Comparison of ENCODE assay signal across 12 cellular contexts in the genomic region with DNA sequence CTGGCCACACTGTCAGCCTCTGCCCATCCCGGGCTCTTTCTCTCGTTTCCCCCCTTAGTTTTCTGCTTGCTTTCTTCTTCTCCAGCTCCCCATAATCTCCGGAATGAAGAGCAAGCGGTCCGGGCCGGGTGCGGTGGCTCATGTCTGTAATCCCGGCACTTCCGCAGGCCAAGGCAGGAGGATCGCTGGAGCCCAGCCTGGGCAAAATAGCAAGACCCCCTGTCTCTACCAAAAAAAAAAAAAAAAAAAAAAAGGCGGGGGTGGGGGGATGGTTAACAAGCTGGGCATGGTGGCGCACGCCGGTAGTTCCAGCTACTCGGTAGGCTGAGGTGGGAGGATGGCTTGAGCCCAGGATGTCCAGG. TPM values are rescaled to one million over a fixed set of nuclear protein-coding genes. Genes with fewer than 3 reads are reported as not detected.
DNase-seq lines count a peak whose midpoint lies in the region; ATAC-seq, FAIRE-seq and TF ChIP-seq lines count a peak whose summit lies in the region.
"Had no signal": no experiment of that assay in that cellular context is flagged by ENCODE, and none has a peak within 500 bp of the region (broad histone marks: within the 10 kb centered on the region; RNA-seq: fewer than 3 reads in every experiment).

No MANE protein-coding gene starts in this region.

- H2BK120ac ChIP-seq in neuronal stem cell (ENCODE audit: low read depth, low read length): no peak overlapping the region

- TF ChIP-seq EP300 in K562 (IDR thresholded peaks at IDR 0.05; ENCODE audit: low read length): no peak

- H2BK15ac ChIP-seq in neuronal stem cell (ENCODE audit: low read length): peak overlapping the region; percentile 14

- H3K23ac ChIP-seq in neuronal stem cell (ENCODE audit: low read depth, low read length, poor library complexity): no peak overlapping the region

- no peak overlapping the region for H3K18ac ChIP-seq in neuronal stem cell (ENCODE audit: low read length)

- H3K27ac ChIP-seq in ACC112 (ENCODE audit: low read depth, low read length) (no peak overlapping the region), K562 (ENCODE audit: extremely low read depth, low read depth, low read length) (no peak overlapping the region), neuronal stem cell (replicated peaks; ENCODE audit: low read length) (no peak overlapping the region)

- H3K79me2 ChIP-seq in ACC112 (ENCODE audit: control insufficient read depth, insufficient read depth, low read length, unreplicated experiment) (no peaks in the 10 kb centered on the region), K562 (ENCODE audit: control insufficient read depth, insufficient read depth, low read length) (no peaks in the 10 kb centered on the region)

- no peak overlapping the region for H2BK12ac ChIP-seq in neuronal stem cell (ENCODE audit: low read length)

- H2BK5ac ChIP-seq in neuronal stem cell (ENCODE audit: low read length): no peak overlapping the region

- TF ChIP-seq RAD21 in K562 (CRISPR knock-in tag; conservative IDR thresholded peaks at IDR 0.05 in 1 of 2, IDR thresholded peaks at IDR 0.05 in 1 of 2): no peak

- POLR2A ChIA-PET in K562 (lab: Yijun Ruan, JAX): interaction anchor here (0.7 kb wide), 1 partner anchor 69 kb away, joined by 3 read pairs; no protein-coding TSS in a partner anchor

- intact Hi-C loops in K562 (cut with micrococcal nuclease): loop anchor here (10.0 kb wide), 1 partner anchor 81 kb away; no protein-coding TSS in a partner anchor
- intact Hi-C loops in left ventricle myocardium superior (cut with micrococcal nuclease): loop anchor here (5.0 kb wide), 1 partner anchor 37 kb away; no protein-coding TSS in a partner anchor

- ATAC-seq in K562 (peak; percentile 15), left ventricle myocardium superior (peak; percentile 1), HG03196 (IDR thresholded peaks at IDR 0.05; ENCODE audit: unreplicated experiment) (no peak), HG03442 (IDR thresholded peaks at IDR 0.05; ENCODE audit: unreplicated experiment) (no peak)
- ATAC-seq: stimulated activated naive CD8-positive, alpha-beta T cell treated with anti-CD3 and anti-CD28 coated beads, Interleukin-15, amount 100 ng/mL, for 72 hours had no signal

- no peaks in the 10 kb centered on the region for H3K9me1 ChIP-seq in K562 (ENCODE audit: control insufficient read depth, insufficient read depth, low read length)

- H3K79me1 ChIP-seq in neuronal stem cell (ENCODE audit: low read depth, low read length): no peaks in the 10 kb centered on the region

- no peak overlapping the region for H3K14ac ChIP-seq in neuronal stem cell (ENCODE audit: low read length)

- BruUV-seq in K562 (replicated peaks; lab: Mats Ljungman, UMichigan): no TSS peak

- H3K4me2 ChIP-seq in K562 (ENCODE audit: insufficient read depth, low read length): 0 out of 2 replicates have a peak overlapping the region, but pooled peaks have one; percentile 61
- H3K4me2 ChIP-seq in neuronal stem cell (ENCODE audit: insufficient read depth, low read length, poor library complexity, severe bottlenecking): peak overlapping the region; percentile 66

- no peaks in the 10 kb centered on the region for H3K27me3 ChIP-seq in ACC112 (ENCODE audit: insufficient read depth, low read length)
- H3K27me3 ChIP-seq in K562 (ENCODE audit: control insufficient read depth in 2 of 2, insufficient read depth in 2 of 2, low read length in 2 of 2): no peaks in the 10 kb centered on the region
- H3K27me3 ChIP-seq in neuronal stem cell (ENCODE audit: control insufficient read depth in 3 of 3, insufficient read depth in 3 of 3, low read depth in 1 of 3, low read length in 3 of 3): peaks cover 0 to 27% (median 7%) of the 10 kb centered on the region in 3 experiments
- H3K27me3 ChIP-seq: ovary had no signal

- H3K4me1 ChIP-seq in ACC112 (ENCODE audit: control insufficient read depth, insufficient read depth, low read length, unreplicated experiment) (peaks cover 14% of the 10 kb centered on the region), K562 (replicated peaks in 1 of 2; ENCODE audit: control insufficient read depth in 2 of 2, insufficient read depth in 2 of 2, low read length in 2 of 2) (peaks cover 49 to 54% of the 10 kb centered on the region in 2 experiments), neuronal stem cell (ENCODE audit: control insufficient read depth in 2 of 2, insufficient read depth in 1 of 2, low read depth in 1 of 2, low read length in 2 of 2) (peaks cover 30 to 41% of the 10 kb centered on the region in 2 donors)

- no peak overlapping the region for H4K91ac ChIP-seq in neuronal stem cell (ENCODE audit: low read depth, low read length, poor library complexity)

- no peak for FAIRE-seq in K562 (lab: Jason Lieb, UNC)
- FAIRE-seq: islet of Langerhans had no signal

- H3K9ac ChIP-seq in K562 (ENCODE audit: insufficient read depth in 1 of 2, low read depth in 2 of 2, low read length in 2 of 2) (peak overlapping the region in 1 of 2 experiments; percentile 32; a peak in 2 of 4 replicates), neuronal stem cell (ENCODE audit: low read depth, low read length, poor library complexity) (no peak overlapping the region)

- H2AFZ ChIP-seq in ACC112 (ENCODE audit: low read length, unreplicated experiment) (no peak overlapping the region), K562 (ENCODE audit: low read depth, low read length) (peak overlapping the region; percentile 94), neuronal stem cell (ENCODE audit: low read length) (peak overlapping the region; percentile 79)

- peak in 1 of 4 experiments; percentile 29 for DNase-seq in K562 (ENCODE audit: extremely low read depth in 1 of 4, low spot score in 3 of 4)
- peak; percentile 51 for DNase-seq in left ventricle myocardium superior
- no peak for DNase-seq in neuronal stem cell (ENCODE audit: low spot score)
- no peak for DNase-seq in mucosa of gallbladder (ENCODE audit: low spot score)
- no peak for DNase-seq in HCEC 1CT
- DNase-seq: stimulated activated CD4-positive, alpha-beta T cell treated with anti-CD3 and anti-CD28 coated beads, Interleukin-4, amount 100 ng/mL, for 1 hour; stimulated activated naive CD8-positive, alpha-beta T cell treated with anti-CD3 and anti-CD28 coated beads, Interleukin-15, amount 100 ng/mL, for 72 hours had no signal

- in situ Hi-C loops in K562 (cut with MboI): no loop called here

- H3K4me3 ChIP-seq in ACC112 (ENCODE audit: low read depth, low read length): peak overlapping the region; percentile 67
- peak overlapping the region; percentile 17; the same call in 1 of the 2 replicates for H3K4me3 ChIP-seq in K562
- H3K4me3 ChIP-seq in neuronal stem cell (ENCODE audit: low read length in 2 of 2): no peak overlapping the region
- H3K4me3 ChIP-seq: ovary had no signal

- no peak overlapping the region for H2AK5ac ChIP-seq in neuronal stem cell (ENCODE audit: low read depth, low read length)

- H3K4ac ChIP-seq in neuronal stem cell (ENCODE audit: low read length): no peak overlapping the region

- WGBS in K562 (ENCODE audit: insufficient coverage, low coverage, missing lambda C conversion rate): 39% methylated on average over 12 of the region's 15 CpGs
- no CpG with 5 or more reads among the region's 15 CpGs for WGBS in neuronal stem cell (ENCODE audit: extremely low coverage in 2 of 2, insufficient read length in 2 of 2, insufficient replicate concordance in 1 of 2), 2 donors

- H3K36me3 ChIP-seq in ACC112 (ENCODE audit: insufficient read depth, low read length) (no peaks in the 10 kb centered on the region), K562 (ENCODE audit: control insufficient read depth, insufficient read depth, low read length) (no peaks in the 10 kb centered on the region), neuronal stem cell (replicated peaks in 1 of 2; ENCODE audit: control insufficient read depth in 2 of 2, insufficient read depth in 2 of 2, low read length in 2 of 2) (no peaks in the 10 kb centered on the region)
- H3K36me3 ChIP-seq: ovary had no signal

- no peak for TF ChIP-seq POLR2A in K562 (conservative IDR thresholded peaks at IDR 0.05)

- H3K9me3 ChIP-seq in K562 (replicated peaks; ENCODE audit: control insufficient read depth, insufficient read depth, low read depth, low read length): no peaks in the 10 kb centered on the region
- H3K9me3 ChIP-seq in neuronal stem cell (replicated peaks in 1 of 2; ENCODE audit: control insufficient read depth in 2 of 2, insufficient read depth in 1 of 2, low read depth in 1 of 2, low read length in 2 of 2): no peaks in the 10 kb centered on the region
- H3K9me3 ChIP-seq: ovary had no signal

- TF ChIP-seq CTCF in K562 (IDR thresholded peaks at IDR 0.05 in 2 of 3, conservative IDR thresholded peaks at IDR 0.05 in 1 of 3; ENCODE audit: insufficient read depth in 2 of 3, low read depth in 1 of 3, low read length in 3 of 3): no peak

- CTCF ChIA-PET in K562 (lab: Yijun Ruan, JAX; ENCODE audit: low intra/inter-chr PET ratio): no interaction called here

- no peak overlapping the region for H4K8ac ChIP-seq in neuronal stem cell (ENCODE audit: low read depth, low read length)

- H4K20me1 ChIP-seq in K562 (replicated peaks; ENCODE audit: control insufficient read depth, insufficient read depth, low read length): no peaks in the 10 kb centered on the region

RNA-seq across cellular contexts. Expression of a gene that starts 40.8 kb away (rescaled TPM):
- total RNA-seq in K562 (2011; cell fraction: chromatin; rRNA removed; ENCODE audit: low replicate concordance): 39.7 and 135 TPM in 2 replicates
- total RNA-seq in K562 (2011; cell fraction: nucleolus; rRNA removed): 22.0 and 31.1 TPM in 2 replicates
- total RNA-seq in K562 (2011; cell fraction: nucleoplasm; rRNA removed): 33.6 and 34.6 TPM in 2 replicates
- 66.4 and 75.0 TPM in 2 replicates for total RNA-seq in K562 (2014; rRNA removed)
- 44.1 and 45.1 TPM in 2 replicates for total RNA-seq in K562 (2014; rRNA removed; fragmentation: Illumina TruSeq; extraction: Trizol)
- 71.3 and 71.7 TPM in 2 replicates for total RNA-seq in K562 (2015; rRNA removed; fragmentation: Illumina TruSeq; extraction: Trizol)
- total RNA-seq in K562 (2021): 89.2 and 89.7 TPM in 2 replicates
- 17.6 and 33.5 TPM in 2 replicates for polyA plus RNA-seq in K562 (2011; rRNA removed)
- polyA plus RNA-seq in K562 (2011; cell fraction: cytosol; rRNA removed): 5.7 and 18.0 TPM in 2 replicates
- 53.7 and 161 TPM in 2 replicates for polyA plus RNA-seq in K562 (2011; cell fraction: nucleus; rRNA removed)
- 43.6 and 58.2 TPM in 2 replicates for polyA plus RNA-seq in K562 (2012)
- polyA plus RNA-seq in K562 (2014; fragmentation: Illumina TruSeq; extraction: Trizol): 35.3 and 45.0 TPM in 2 replicates
- 1 to 10 TPM; 1.5 to 2.5 TPM for polyA plus RNA-seq in K562 (2014; fragmentation: Nextera tagmentation; extraction: Ambion mirVana)
- polyA plus RNA-seq in K562 (2014; rRNA removed): 26.0 and 30.1 TPM in 2 replicates
- 82.9 and 138 TPM in 2 replicates for polyA minus RNA-seq in K562 (2011; rRNA and poly(A)+ RNA removed)
- 55.4 and 84.5 TPM in 2 replicates for polyA minus RNA-seq in K562 (2011; cell fraction: cytosol; rRNA and poly(A)+ RNA removed)
- 20.5 and 109 TPM in 2 replicates for polyA minus RNA-seq in K562 (2011; cell fraction: nucleus; rRNA and poly(A)+ RNA removed)
- total RNA-seq in left ventricle myocardium superior: 354 TPM
- 6.4 TPM for polyA plus RNA-seq in neuronal stem cell (2013, experiment 1 of 2)
- 6.9 TPM for polyA plus RNA-seq in neuronal stem cell (2013, experiment 2 of 2)
- 549 TPM for total RNA-seq in mucosa of gallbladder

Comparison
In these comparisons a context has a peak if more than half of its experiments do, and no peak if none do; other contexts are left out.
1. H3K4me3 ChIP-seq: peak in ACC112 (single experiment) and K562 (single experiment); none in neuronal stem cell (0 of 2).
2. ATAC-seq: peak in K562 (single experiment) and left ventricle myocardium superior (single experiment); none in HG03196 (single experiment) and HG03442 (single experiment).